In the genomic region with DNA sequence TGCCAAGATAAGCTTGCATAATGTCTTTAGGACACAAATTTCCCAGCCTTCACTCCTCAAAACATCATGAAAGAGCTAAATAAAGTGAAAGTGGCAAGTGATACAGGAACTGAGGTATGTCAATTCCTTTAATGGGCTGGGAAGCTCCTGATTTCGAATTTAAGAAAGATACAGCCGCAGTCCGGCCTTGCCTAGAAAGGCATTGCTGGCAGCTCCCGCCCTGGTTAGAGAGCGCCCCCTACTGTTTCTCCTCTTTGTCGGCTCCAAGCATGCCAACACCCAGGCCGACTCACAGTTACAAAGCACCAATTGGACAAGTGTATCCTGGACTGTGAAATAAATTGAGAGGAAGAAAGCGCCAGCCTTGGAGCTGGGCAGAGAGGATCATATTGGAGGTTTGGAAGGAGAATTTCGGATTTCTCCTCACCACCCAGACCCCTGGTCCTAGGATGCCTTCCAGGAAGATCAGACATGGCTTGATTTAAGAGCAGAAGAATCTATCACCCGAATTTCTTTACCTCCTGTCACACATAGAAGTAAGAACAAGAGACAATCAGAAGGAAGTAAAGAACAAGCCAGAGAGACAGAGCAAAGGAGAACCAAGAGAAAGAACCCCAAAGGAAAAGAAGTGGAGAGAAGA, we compare ENCODE assay signal across 1 cellular context.
A peak's percentile ranks its signal among the peaks of the same experiment; 100 is the strongest.
TF ChIP-seq lines count a peak whose summit lies in the region.

No MANE protein-coding gene starts in this region.

TF ChIP-seq in K562, 482 proteins besides CTCF, POLR2A, EP300 and RAD21 (continued from another document and continues in another):
- TF ChIP-seq, protein P1, sequence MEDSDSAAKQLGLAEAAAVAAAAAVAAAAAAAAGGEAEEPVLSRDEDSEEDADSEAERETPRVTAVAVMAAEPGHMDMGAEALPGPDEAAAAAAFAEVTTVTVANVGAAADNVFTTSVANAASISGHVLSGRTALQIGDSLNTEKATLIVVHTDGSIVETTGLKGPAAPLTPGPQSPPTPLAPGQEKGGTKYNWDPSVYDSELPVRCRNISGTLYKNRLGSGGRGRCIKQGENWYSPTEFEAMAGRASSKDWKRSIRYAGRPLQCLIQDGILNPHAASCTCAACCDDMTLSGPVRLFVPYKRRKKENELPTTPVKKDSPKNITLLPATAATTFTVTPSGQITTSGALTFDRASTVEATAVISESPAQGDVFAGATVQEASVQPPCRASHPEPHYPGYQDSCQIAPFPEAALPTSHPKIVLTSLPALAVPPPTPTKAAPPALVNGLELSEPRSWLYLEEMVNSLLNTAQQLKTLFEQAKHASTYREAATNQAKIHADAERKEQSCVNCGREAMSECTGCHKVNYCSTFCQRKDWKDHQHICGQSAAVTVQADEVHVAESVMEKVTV (CRISPR knock-in tag; IDR thresholded peaks at IDR 0.05) = peak; percentile 94
- TF ChIP-seq NONO (IDR thresholded peaks at IDR 0.05; ENCODE audit: low read depth in 2 of 2, low read length in 1 of 2) = no peak
- TF ChIP-seq KDM2B (CRISPR knock-in tag; IDR thresholded peaks at IDR 0.05) = no peak
- TF ChIP-seq TRIM24 (IDR thresholded peaks at IDR 0.05) = no peak
- TF ChIP-seq, protein P2, sequence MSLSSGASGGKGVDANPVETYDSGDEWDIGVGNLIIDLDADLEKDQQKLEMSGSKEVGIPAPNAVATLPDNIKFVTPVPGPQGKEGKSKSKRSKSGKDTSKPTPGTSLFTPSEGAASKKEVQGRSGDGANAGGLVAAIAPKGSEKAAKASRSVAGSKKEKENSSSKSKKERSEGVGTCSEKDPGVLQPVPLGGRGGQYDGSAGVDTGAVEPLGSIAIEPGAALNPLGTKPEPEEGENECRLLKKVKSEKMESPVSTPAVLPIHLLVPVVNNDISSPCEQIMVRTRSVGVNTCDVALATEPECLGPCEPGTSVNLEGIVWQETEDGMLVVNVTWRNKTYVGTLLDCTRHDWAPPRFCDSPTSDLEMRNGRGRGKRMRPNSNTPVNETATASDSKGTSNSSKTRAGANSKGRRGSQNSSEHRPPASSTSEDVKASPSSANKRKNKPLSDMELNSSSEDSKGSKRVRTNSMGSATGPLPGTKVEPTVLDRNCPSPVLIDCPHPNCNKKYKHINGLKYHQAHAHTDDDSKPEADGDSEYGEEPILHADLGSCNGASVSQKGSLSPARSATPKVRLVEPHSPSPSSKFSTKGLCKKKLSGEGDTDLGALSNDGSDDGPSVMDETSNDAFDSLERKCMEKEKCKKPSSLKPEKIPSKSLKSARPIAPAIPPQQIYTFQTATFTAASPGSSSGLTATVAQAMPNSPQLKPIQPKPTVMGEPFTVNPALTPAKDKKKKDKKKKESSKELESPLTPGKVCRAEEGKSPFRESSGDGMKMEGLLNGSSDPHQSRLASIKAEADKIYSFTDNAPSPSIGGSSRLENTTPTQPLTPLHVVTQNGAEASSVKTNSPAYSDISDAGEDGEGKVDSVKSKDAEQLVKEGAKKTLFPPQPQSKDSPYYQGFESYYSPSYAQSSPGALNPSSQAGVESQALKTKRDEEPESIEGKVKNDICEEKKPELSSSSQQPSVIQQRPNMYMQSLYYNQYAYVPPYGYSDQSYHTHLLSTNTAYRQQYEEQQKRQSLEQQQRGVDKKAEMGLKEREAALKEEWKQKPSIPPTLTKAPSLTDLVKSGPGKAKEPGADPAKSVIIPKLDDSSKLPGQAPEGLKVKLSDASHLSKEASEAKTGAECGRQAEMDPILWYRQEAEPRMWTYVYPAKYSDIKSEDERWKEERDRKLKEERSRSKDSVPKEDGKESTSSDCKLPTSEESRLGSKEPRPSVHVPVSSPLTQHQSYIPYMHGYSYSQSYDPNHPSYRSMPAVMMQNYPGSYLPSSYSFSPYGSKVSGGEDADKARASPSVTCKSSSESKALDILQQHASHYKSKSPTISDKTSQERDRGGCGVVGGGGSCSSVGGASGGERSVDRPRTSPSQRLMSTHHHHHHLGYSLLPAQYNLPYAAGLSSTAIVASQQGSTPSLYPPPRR (CRISPR knock-in tag; IDR thresholded peaks at IDR 0.05; ENCODE audit: borderline replicate concordance) = no peak
- TF ChIP-seq EHMT2 (IDR thresholded peaks at IDR 0.05) = 0 out of 2 replicates have a peak, but pooled peaks have one; percentile 30
- TF ChIP-seq ZNF830 (CRISPR knock-in tag; IDR thresholded peaks at IDR 0.05) = no peak
- TF ChIP-seq MCM3 (IDR thresholded peaks at IDR 0.05) = no peak
- TF ChIP-seq ETS2 (tag; IDR thresholded peaks at IDR 0.05; ENCODE audit: borderline replicate concordance, poor library complexity, severe bottlenecking) = no peak
- TF ChIP-seq, protein P3, sequence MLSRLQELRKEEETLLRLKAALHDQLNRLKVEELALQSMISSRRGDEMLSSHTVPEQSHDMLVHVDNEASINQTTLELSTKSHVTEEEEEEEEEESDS (CRISPR knock-in tag; IDR thresholded peaks at IDR 0.05) = no peak
- no peak for TF ChIP-seq SREBF1 (IDR thresholded peaks at IDR 0.05; ENCODE audit: borderline replicate concordance, low read depth, low read length)
- TF ChIP-seq, protein P4, sequence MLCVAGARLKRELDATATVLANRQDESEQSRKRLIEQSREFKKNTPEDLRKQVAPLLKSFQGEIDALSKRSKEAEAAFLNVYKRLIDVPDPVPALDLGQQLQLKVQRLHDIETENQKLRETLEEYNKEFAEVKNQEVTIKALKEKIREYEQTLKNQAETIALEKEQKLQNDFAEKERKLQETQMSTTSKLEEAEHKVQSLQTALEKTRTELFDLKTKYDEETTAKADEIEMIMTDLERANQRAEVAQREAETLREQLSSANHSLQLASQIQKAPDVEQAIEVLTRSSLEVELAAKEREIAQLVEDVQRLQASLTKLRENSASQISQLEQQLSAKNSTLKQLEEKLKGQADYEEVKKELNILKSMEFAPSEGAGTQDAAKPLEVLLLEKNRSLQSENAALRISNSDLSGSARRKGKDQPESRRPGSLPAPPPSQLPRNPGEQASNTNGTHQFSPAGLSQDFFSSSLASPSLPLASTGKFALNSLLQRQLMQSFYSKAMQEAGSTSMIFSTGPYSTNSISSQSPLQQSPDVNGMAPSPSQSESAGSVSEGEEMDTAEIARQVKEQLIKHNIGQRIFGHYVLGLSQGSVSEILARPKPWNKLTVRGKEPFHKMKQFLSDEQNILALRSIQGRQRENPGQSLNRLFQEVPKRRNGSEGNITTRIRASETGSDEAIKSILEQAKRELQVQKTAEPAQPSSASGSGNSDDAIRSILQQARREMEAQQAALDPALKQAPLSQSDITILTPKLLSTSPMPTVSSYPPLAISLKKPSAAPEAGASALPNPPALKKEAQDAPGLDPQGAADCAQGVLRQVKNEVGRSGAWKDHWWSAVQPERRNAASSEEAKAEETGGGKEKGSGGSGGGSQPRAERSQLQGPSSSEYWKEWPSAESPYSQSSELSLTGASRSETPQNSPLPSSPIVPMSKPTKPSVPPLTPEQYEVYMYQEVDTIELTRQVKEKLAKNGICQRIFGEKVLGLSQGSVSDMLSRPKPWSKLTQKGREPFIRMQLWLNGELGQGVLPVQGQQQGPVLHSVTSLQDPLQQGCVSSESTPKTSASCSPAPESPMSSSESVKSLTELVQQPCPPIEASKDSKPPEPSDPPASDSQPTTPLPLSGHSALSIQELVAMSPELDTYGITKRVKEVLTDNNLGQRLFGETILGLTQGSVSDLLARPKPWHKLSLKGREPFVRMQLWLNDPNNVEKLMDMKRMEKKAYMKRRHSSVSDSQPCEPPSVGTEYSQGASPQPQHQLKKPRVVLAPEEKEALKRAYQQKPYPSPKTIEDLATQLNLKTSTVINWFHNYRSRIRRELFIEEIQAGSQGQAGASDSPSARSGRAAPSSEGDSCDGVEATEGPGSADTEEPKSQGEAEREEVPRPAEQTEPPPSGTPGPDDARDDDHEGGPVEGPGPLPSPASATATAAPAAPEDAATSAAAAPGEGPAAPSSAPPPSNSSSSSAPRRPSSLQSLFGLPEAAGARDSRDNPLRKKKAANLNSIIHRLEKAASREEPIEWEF (CRISPR knock-in tag; IDR thresholded peaks at IDR 0.05) = no peak
- TF ChIP-seq ZBTB17 (CRISPR knock-in tag; IDR thresholded peaks at IDR 0.05) = no peak
- TF ChIP-seq MEF2D (tag; conservative IDR thresholded peaks at IDR 0.05; ENCODE audit: low read depth) = no peak
- TF ChIP-seq NEUROD1 (IDR thresholded peaks at IDR 0.05; ENCODE audit: borderline replicate concordance, low read depth, low read length, partially characterized antibody) = no peak
- TF ChIP-seq ZNF79 (CRISPR knock-in tag; IDR thresholded peaks at IDR 0.05; ENCODE audit: low read depth) = no peak
- no peak for TF ChIP-seq NELFE (IDR thresholded peaks at IDR 0.05; ENCODE audit: insufficient read depth, insufficient read length)
- no peak for TF ChIP-seq SLC30A9 (CRISPR knock-in tag; IDR thresholded peaks at IDR 0.05)
- TF ChIP-seq HMGN3 (IDR thresholded peaks at IDR 0.05; ENCODE audit: borderline replicate concordance, extremely low read depth, insufficient read length, low read depth, low read length) = no peak
- no peak for TF ChIP-seq MCM7 (IDR thresholded peaks at IDR 0.05)
- TF ChIP-seq ZNF311 (CRISPR knock-in tag; IDR thresholded peaks at IDR 0.05) = no peak
- no peak for TF ChIP-seq YY1 (IDR thresholded peaks at IDR 0.05; ENCODE audit: borderline replicate concordance in 1 of 3, control insufficient read depth in 1 of 3, extremely low read depth in 1 of 3, insufficient read depth in 3 of 3, insufficient read length in 1 of 3, insufficient replicate concordance in 2 of 3, low read depth in 1 of 3, low read length in 2 of 3)
- no peak for TF ChIP-seq STAG1 (CRISPR knock-in tag; IDR thresholded peaks at IDR 0.05; ENCODE audit: borderline replicate concordance)
- TF ChIP-seq MYNN (IDR thresholded peaks at IDR 0.05) = peak; percentile 29; the same call in 1 of the 2 replicates
- no peak for TF ChIP-seq MYNN (CRISPR knock-in tag; IDR thresholded peaks at IDR 0.05)
- no peak for TF ChIP-seq ZNF695 (CRISPR knock-in tag; IDR thresholded peaks at IDR 0.05)
- TF ChIP-seq, protein P5, sequence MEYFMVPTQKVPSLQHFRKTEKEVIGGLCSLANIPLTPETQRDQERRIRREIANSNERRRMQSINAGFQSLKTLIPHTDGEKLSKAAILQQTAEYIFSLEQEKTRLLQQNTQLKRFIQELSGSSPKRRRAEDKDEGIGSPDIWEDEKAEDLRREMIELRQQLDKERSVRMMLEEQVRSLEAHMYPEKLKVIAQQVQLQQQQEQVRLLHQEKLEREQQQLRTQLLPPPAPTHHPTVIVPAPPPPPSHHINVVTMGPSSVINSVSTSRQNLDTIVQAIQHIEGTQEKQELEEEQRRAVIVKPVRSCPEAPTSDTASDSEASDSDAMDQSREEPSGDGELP (CRISPR knock-in tag; IDR thresholded peaks at IDR 0.05; ENCODE audit: borderline replicate concordance) = peak; percentile 16; the same call in 1 of the 2 replicates
- TF ChIP-seq, protein P6, sequence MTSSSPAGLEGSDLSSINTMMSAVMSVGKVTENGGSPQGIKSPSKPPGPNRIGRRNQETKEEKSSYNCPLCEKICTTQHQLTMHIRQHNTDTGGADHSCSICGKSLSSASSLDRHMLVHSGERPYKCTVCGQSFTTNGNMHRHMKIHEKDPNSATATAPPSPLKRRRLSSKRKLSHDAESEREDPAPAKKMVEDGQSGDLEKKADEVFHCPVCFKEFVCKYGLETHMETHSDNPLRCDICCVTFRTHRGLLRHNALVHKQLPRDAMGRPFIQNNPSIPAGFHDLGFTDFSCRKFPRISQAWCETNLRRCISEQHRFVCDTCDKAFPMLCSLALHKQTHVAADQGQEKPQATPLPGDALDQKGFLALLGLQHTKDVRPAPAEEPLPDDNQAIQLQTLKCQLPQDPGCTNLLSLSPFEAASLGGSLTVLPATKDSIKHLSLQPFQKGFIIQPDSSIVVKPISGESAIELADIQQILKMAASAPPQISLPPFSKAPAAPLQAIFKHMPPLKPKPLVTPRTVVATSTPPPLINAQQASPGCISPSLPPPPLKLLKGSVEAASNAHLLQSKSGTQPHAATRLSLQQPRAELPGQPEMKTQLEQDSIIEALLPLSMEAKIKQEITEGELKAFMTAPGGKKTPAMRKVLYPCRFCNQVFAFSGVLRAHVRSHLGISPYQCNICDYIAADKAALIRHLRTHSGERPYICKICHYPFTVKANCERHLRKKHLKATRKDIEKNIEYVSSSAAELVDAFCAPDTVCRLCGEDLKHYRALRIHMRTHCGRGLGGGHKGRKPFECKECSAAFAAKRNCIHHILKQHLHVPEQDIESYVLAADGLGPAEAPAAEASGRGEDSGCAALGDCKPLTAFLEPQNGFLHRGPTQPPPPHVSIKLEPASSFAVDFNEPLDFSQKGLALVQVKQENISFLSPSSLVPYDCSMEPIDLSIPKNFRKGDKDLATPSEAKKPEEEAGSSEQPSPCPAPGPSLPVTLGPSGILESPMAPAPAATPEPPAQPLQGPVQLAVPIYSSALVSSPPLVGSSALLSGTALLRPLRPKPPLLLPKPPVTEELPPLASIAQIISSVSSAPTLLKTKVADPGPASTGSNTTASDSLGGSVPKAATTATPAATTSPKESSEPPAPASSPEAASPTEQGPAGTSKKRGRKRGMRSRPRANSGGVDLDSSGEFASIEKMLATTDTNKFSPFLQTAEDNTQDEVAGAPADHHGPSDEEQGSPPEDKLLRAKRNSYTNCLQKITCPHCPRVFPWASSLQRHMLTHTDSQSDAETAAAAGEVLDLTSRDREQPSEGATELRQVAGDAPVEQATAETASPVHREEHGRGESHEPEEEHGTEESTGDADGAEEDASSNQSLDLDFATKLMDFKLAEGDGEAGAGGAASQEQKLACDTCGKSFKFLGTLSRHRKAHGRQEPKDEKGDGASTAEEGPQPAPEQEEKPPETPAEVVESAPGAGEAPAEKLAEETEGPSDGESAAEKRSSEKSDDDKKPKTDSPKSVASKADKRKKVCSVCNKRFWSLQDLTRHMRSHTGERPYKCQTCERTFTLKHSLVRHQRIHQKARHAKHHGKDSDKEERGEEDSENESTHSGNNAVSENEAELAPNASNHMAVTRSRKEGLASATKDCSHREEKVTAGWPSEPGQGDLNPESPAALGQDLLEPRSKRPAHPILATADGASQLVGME (CRISPR knock-in tag; IDR thresholded peaks at IDR 0.05) = no peak
- TF ChIP-seq NR2C1 (IDR thresholded peaks at IDR 0.05) = no peak
- TF ChIP-seq NR2C1 (tag; IDR thresholded peaks at IDR 0.05) = no peak
- peak; percentile 64 for TF ChIP-seq BRD9 (IDR thresholded peaks at IDR 0.05; ENCODE audit: low read depth, partially characterized antibody)
